In genomic region chr5:126829098-126829497, GRCh38 we compare ENCODE assay signal across 19 cellular contexts.
"Had no signal": no experiment of that assay in that cellular context is flagged by ENCODE, and none has a peak within 500 bp of the region (broad histone marks: within the 10 kb centered on the region; RNA-seq: fewer than 3 reads in every experiment).

No MANE protein-coding gene starts in this region.

- DNase-seq: dorsolateral prefrontal cortex; effector CD8-positive, alpha-beta T cell; heart left ventricle; hippocampal formation; left colon; left ventricle myocardium superior; mesenchymal stem cell; naive B cell; occipital lobe; pancreas; retina; right lobe of liver; stimulated activated CD4-positive, alpha-beta T cell treated with anti-CD3 and anti-CD28 coated beads, Interleukin-4, amount 100 ng/mL, for 1 hour; stimulated activated naive B cell treated with anti-CD40 and anti-IgM and Interleukin-4, amounts not matched to agents 10 μg/mL and 1 μg/mL and 100 μg/mL, for 72 hours; stimulated activated naive CD8-positive, alpha-beta T cell treated with anti-CD3 and anti-CD28 coated beads, Interleukin-15, amount 100 ng/mL, for 72 hours; testis; upper lobe of right lung had no signal

- H3K27ac Mint-ChIP-seq: nephron; stimulated activated naive B cell treated with anti-CD40 and anti-IgM and Interleukin-4, amounts not matched to agents 10 μg/mL and 1 μg/mL and 100 μg/mL, for 72 hours had no signal

- H3K27me3 Mint-ChIP-seq: naive B cell; stimulated activated naive B cell treated with anti-CD40 and anti-IgM and Interleukin-4, amounts not matched to agents 10 μg/mL and 1 μg/mL and 100 μg/mL, for 72 hours; stimulated activated naive CD8-positive, alpha-beta T cell treated with anti-CD3 and anti-CD28 coated beads, Interleukin-15, amount 100 ng/mL, for 72 hours had no signal

- H3K4me1 Mint-ChIP-seq: naive B cell; stimulated activated naive CD8-positive, alpha-beta T cell treated with anti-CD3 and anti-CD28 coated beads, Interleukin-15, amount 100 ng/mL, for 72 hours had no signal

- H3K4me3 Mint-ChIP-seq: nephron; stimulated activated naive B cell treated with anti-CD40 and anti-IgM and Interleukin-4, amounts not matched to agents 10 μg/mL and 1 μg/mL and 100 μg/mL, for 72 hours; stimulated activated naive CD8-positive, alpha-beta T cell treated with anti-CD3 and anti-CD28 coated beads, Interleukin-15, amount 100 ng/mL, for 72 hours had no signal

- ATAC-seq: esophagus mucosa; heart left ventricle; left colon; left ventricle myocardium superior; pancreas; right lobe of liver; stimulated activated naive B cell treated with anti-CD40 and anti-IgM and Interleukin-4, amounts not matched to agents 10 μg/mL and 1 μg/mL and 100 μg/mL, for 72 hours; stimulated activated naive CD8-positive, alpha-beta T cell treated with anti-CD3 and anti-CD28 coated beads, Interleukin-15, amount 100 ng/mL, for 72 hours; upper lobe of right lung had no signal

- H3K9me3 Mint-ChIP-seq: nephron; stimulated activated naive B cell treated with anti-CD40 and anti-IgM and Interleukin-4, amounts not matched to agents 10 μg/mL and 1 μg/mL and 100 μg/mL, for 72 hours; stimulated activated naive CD8-positive, alpha-beta T cell treated with anti-CD3 and anti-CD28 coated beads, Interleukin-15, amount 100 ng/mL, for 72 hours had no signal
